19 cellular contexts compared by ENCODE assay signal in the genomic region with DNA sequence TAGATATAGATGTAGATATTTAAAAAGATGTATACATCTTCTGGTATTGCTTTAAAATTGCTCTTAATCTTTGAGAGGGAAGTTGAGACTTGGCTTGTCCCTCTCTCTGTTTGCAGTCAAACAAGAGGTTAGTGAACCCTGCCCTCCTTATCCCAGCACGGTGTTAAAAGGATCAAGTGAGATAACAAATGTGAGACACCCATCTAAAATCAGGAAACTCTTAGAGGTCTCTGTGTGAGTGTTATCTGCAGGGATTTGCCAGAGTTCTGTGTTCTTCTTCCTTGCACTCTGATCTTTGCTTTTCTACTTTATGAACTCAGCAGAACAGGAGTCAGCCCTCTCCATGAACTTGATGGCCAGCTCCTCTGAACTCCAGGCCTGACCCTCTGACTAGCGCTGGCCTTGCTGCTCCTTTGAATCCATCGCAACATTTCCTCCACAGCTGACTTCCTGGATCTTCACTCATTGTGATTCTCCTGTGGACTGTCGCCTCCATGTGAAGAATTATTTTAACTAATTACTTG.
DNase-seq lines count a peak whose midpoint lies in the region; ATAC-seq, FAIRE-seq and TF ChIP-seq lines count a peak whose summit lies in the region.
"Had no signal": no experiment of that assay in that cellular context is flagged by ENCODE, and none has a peak within 500 bp of the region (broad histone marks: within the 10 kb centered on the region; RNA-seq: fewer than 3 reads in every experiment).

No MANE protein-coding gene starts in this region.

- intact Hi-C loops in left colon (cut with DNase I, micrococcal nuclease): no loop called here
- intact Hi-C loops in mucosa of descending colon (cut with DNase I, micrococcal nuclease): no loop called here

- H3K9me3 ChIP-seq in mucosa of descending colon (no peaks in the 10 kb centered on the region), small intestine (ENCODE audit: control insufficient read depth, low read depth) (no peaks in the 10 kb centered on the region)
- H3K9me3 ChIP-seq: Caco-2, HAP-1 had no signal

- DNase-seq in HuH-7 (ENCODE audit: low spot score) (peak; percentile 9), left colon (no peak), mucosa of descending colon (no peak), small intestine (peak; percentile 75), NCI-H1105 treated with DMSO at 0.1 percent for 48 hours (lab: John Stamatoyannopoulos, UW) (no peak)
- DNase-seq: ACHN; CD4-positive, alpha-beta T cell; GDM1; GM23248 had no signal

- FAIRE-seq in small intestine (lab: Jason Lieb, UNC): no peak
- FAIRE-seq: A204.1, D721Med, GM12892, GM18507 had no signal

- no peak overlapping the region for H3K4me3 ChIP-seq in mucosa of descending colon
- H3K4me3 ChIP-seq in small intestine (ENCODE audit: low read depth in 1 of 2, low read length in 2 of 2): no peak overlapping the region
- H3K4me3 ChIP-seq: GM23248, HAP-1 had no signal

- H3K27ac ChIP-seq in small intestine (ENCODE audit: low read depth in 1 of 2, low read length in 1 of 2): no peak overlapping the region
- H3K27ac ChIP-seq: C4-2B, GM23248, HL-60 had no signal

- H3K4me1 ChIP-seq in mucosa of descending colon (ENCODE audit: low read depth) (no peaks in the 10 kb centered on the region), small intestine (ENCODE audit: control insufficient read depth in 2 of 2, insufficient read depth in 1 of 2, low read depth in 1 of 2, low read length in 1 of 2) (peaks cover 0 to 2% of the 10 kb centered on the region in 2 donors)

- TF ChIP-seq CTCF in mucosa of descending colon (IDR thresholded peaks at IDR 0.05): no peak

- no peaks in the 10 kb centered on the region for H3K36me3 ChIP-seq in mucosa of descending colon (ENCODE audit: low read depth)
- no peaks in the 10 kb centered on the region for H3K36me3 ChIP-seq in small intestine (ENCODE audit: control insufficient read depth in 2 of 2, insufficient read depth in 2 of 2, low read length in 2 of 2)
- H3K36me3 ChIP-seq: HAP-1 had no signal

- peak; percentile 80 for ATAC-seq in left colon
- peak; percentile 49 for ATAC-seq in mucosa of descending colon
- no peak for ATAC-seq in HG03571 (IDR thresholded peaks at IDR 0.05; ENCODE audit: unreplicated experiment)
- no peak for ATAC-seq in HG02571 (IDR thresholded peaks at IDR 0.05; ENCODE audit: unreplicated experiment)

- no peaks in the 10 kb centered on the region for H3K27me3 ChIP-seq in small intestine (ENCODE audit: control insufficient read depth in 2 of 2, insufficient read depth in 2 of 2, low read length in 2 of 2)

- WGBS in small intestine, 3 donors: 15 to 46% (median 38%) methylated on average over 4 of the region's 4 CpGs

Comparison
In these comparisons a context has a peak if more than half of its experiments do, and no peak if none do; other contexts are left out.
1. DNase-seq: peak in HuH-7 (single experiment) and small intestine (single experiment); none in left colon (0 of 2), mucosa of descending colon (0 of 3) and NCI-H1105 treated with DMSO at 0.1 percent for 48 hours (single experiment).
2. ATAC-seq: peak in left colon (single experiment) and mucosa of descending colon (single experiment); none in HG03571 (single experiment) and HG02571 (single experiment).